12 cellular contexts compared by ENCODE assay signal in genomic region chr17:64378890-64379354, GRCh38. TPM values are rescaled to one million over a fixed set of nuclear protein-coding genes. Genes with fewer than 3 reads are reported as not detected.
A peak's percentile ranks its signal among the peaks of the same experiment; 100 is the strongest.
DNase-seq lines count a peak whose midpoint lies in the region; ATAC-seq, FAIRE-seq and TF ChIP-seq lines count a peak whose summit lies in the region.
"Had no signal": no experiment of that assay in that cellular context is flagged by ENCODE, and none has a peak within 500 bp of the region (broad histone marks: within the 10 kb centered on the region; RNA-seq: fewer than 3 reads in every experiment).

No MANE protein-coding gene starts in this region.

- H3K9me3 ChIP-seq in K562 (replicated peaks; ENCODE audit: control insufficient read depth, insufficient read depth, low read depth, low read length) (no peaks in the 10 kb centered on the region), testis (no peaks in the 10 kb centered on the region)
- H3K9me3 ChIP-seq: pancreas had no signal

- H3K9me1 ChIP-seq in K562 (ENCODE audit: control insufficient read depth, insufficient read depth, low read length): no peaks in the 10 kb centered on the region

- no peak for FAIRE-seq in K562 (lab: Jason Lieb, UNC)
- FAIRE-seq: frontal cortex, pancreas had no signal

- peaks cover 32% of the 10 kb centered on the region for H3K36me3 Mint-ChIP-seq in memory B cell

- no peak overlapping the region for H3K4me3 ChIP-seq in K562
- no peak overlapping the region for H3K4me3 ChIP-seq in testis
- H3K4me3 ChIP-seq: pancreas had no signal

- H3K4me2 ChIP-seq in K562 (ENCODE audit: insufficient read depth, low read length): no peak overlapping the region

- no peak for TF ChIP-seq EP300 in K562 (IDR thresholded peaks at IDR 0.05; ENCODE audit: low read length)

- no TSS peak for BruUV-seq in K562 (replicated peaks; lab: Mats Ljungman, UMichigan)

- H3K27me3 ChIP-seq in K562 (ENCODE audit: control insufficient read depth in 2 of 2, insufficient read depth in 2 of 2, low read length in 2 of 2) (no peaks in the 10 kb centered on the region), testis (no peaks in the 10 kb centered on the region)
- H3K27me3 ChIP-seq: pancreas had no signal

- H3K9ac ChIP-seq in K562 (ENCODE audit: insufficient read depth in 1 of 2, low read depth in 2 of 2, low read length in 2 of 2): no peak overlapping the region

- no peaks in the 10 kb centered on the region for H4K20me1 ChIP-seq in K562 (replicated peaks; ENCODE audit: control insufficient read depth, insufficient read depth, low read length)

- CTCF ChIA-PET in K562 (lab: Yijun Ruan, JAX; ENCODE audit: low intra/inter-chr PET ratio): no interaction called here

- no peak overlapping the region for H2AFZ ChIP-seq in K562 (ENCODE audit: low read depth, low read length)

- H3K27ac ChIP-seq in K562 (ENCODE audit: extremely low read depth, low read depth, low read length) (no peak overlapping the region), testis (no peak overlapping the region)
- H3K27ac ChIP-seq: pancreas had no signal

- H3K9me3 Mint-ChIP-seq in memory B cell: no peaks in the 10 kb centered on the region

- DNase-seq in COR-L47 (lab: John Stamatoyannopoulos, UW): peak; percentile 4
- no peak for DNase-seq in K562 (ENCODE audit: extremely low read depth in 1 of 4, low spot score in 3 of 4)
- no peak for DNase-seq in memory B cell (ENCODE audit: low spot score in 2 of 2)
- DNase-seq in stimulated activated naive CD4-positive, alpha-beta T cell treated with Interleukin-2 at 50 U/mL for 16 hours (lab: John Stamatoyannopoulos, UW): no peak
- DNase-seq in testis: no peak
- DNase-seq in NK-92 (lab: John Stamatoyannopoulos, UW; ENCODE audit: unreplicated experiment): no peak
- DNase-seq: EL, pancreas had no signal

- POLR2A ChIA-PET in K562 (lab: Yijun Ruan, JAX): interaction anchor here (0.7 kb wide), 1 partner anchor 260 kb away, joined by 3 read pairs; no protein-coding TSS in a partner anchor

- TF ChIP-seq POLR2A in K562 (conservative IDR thresholded peaks at IDR 0.05) (no peak), testis (IDR thresholded peaks at IDR 0.05) (no peak)

- TF ChIP-seq CTCF in K562 (IDR thresholded peaks at IDR 0.05 in 2 of 3, conservative IDR thresholded peaks at IDR 0.05 in 1 of 3; ENCODE audit: insufficient read depth in 2 of 3, low read depth in 1 of 3, low read length in 3 of 3): no peak
- TF ChIP-seq CTCF in testis (IDR thresholded peaks at IDR 0.05): no peak

- H3K4me1 Mint-ChIP-seq in memory B cell: peaks cover 5% of the 10 kb centered on the region

- ATAC-seq in HG02943 (IDR thresholded peaks at IDR 0.05; ENCODE audit: low read depth, unreplicated experiment) (peak; percentile 53), K562 (no peak), memory B cell (ENCODE audit: low read depth) (no peak), GM19328 (IDR thresholded peaks at IDR 0.05; ENCODE audit: unreplicated experiment) (no peak)
- ATAC-seq: pancreas had no signal

- H3K27ac Mint-ChIP-seq in memory B cell: peak overlapping the region; percentile 63

- in situ Hi-C loops in K562 (cut with MboI): no loop called here

- H3K36me3 ChIP-seq in K562 (ENCODE audit: control insufficient read depth, insufficient read depth, low read length): no peaks in the 10 kb centered on the region; the same call in 2 of the 3 replicates
- no peaks in the 10 kb centered on the region for H3K36me3 ChIP-seq in testis (ENCODE audit: low read depth, missing control alignments)
- H3K36me3 ChIP-seq: pancreas had no signal

- no peaks in the 10 kb centered on the region for H3K27me3 Mint-ChIP-seq in memory B cell

- intact Hi-C loops in K562 (cut with micrococcal nuclease): no loop called here
- intact Hi-C loops in testis (cut with DNase I; ENCODE audit: low total_unique reads): no loop called here

- no peaks in the 10 kb centered on the region; a peak in 1 of 5 replicates for H3K4me1 ChIP-seq in K562 (replicated peaks in 1 of 2; ENCODE audit: control insufficient read depth in 2 of 2, insufficient read depth in 2 of 2, low read length in 2 of 2)
- H3K4me1 ChIP-seq in testis: no peaks in the 10 kb centered on the region
- H3K4me1 ChIP-seq: pancreas had no signal

- TF ChIP-seq RAD21 in K562 (CRISPR knock-in tag; conservative IDR thresholded peaks at IDR 0.05 in 1 of 2, IDR thresholded peaks at IDR 0.05 in 1 of 2): no peak

- 50% methylated on average over 6 of the region's 6 CpGs for WGBS in K562 (ENCODE audit: insufficient coverage, low coverage, missing lambda C conversion rate)
- WGBS in testis, 2 donors: 90 to 98% methylated on average over 6 of the region's 6 CpGs

- H3K4me3 Mint-ChIP-seq in memory B cell: no peak overlapping the region

- no peaks in the 10 kb centered on the region for H3K79me2 ChIP-seq in K562 (ENCODE audit: control insufficient read depth, insufficient read depth, low read length)

TF ChIP-seq in K562, 482 proteins besides CTCF, POLR2A, EP300 and RAD21:
- no peak for TF ChIP-seq ZNF134 (CRISPR knock-in tag; conservative IDR thresholded peaks at IDR 0.05)
- TF ChIP-seq ZNF12 (CRISPR knock-in tag; IDR thresholded peaks at IDR 0.05): no peak
- TF ChIP-seq BDP1 (IDR thresholded peaks at IDR 0.05; ENCODE audit: insufficient read depth, insufficient read length): no peak
- TF ChIP-seq NFIC (IDR thresholded peaks at IDR 0.05): peak; percentile 49

RNA-seq across cellular contexts. Expression of gene PECAM1, which starts 11.7 kb away (rescaled TPM):
- total RNA-seq in K562 (2011; cell fraction: chromatin; rRNA removed; ENCODE audit: low replicate concordance): 13.3 and 15.0 TPM in 2 replicates
- total RNA-seq in K562 (2011; cell fraction: nucleolus; rRNA removed): 5.2 and 10.7 TPM in 2 replicates
- total RNA-seq in K562 (2011; cell fraction: nucleoplasm; rRNA removed): 7.6 and 11.1 TPM in 2 replicates
- total RNA-seq in K562 (2014; rRNA removed) (2.8 and 3.3 TPM in 2 replicates), K562 (2014; rRNA removed; fragmentation: Illumina TruSeq; extraction: Trizol) (3.3 and 4.4 TPM in 2 replicates), K562 (2015; rRNA removed; fragmentation: Illumina TruSeq; extraction: Trizol) (2.9 and 3.2 TPM in 2 replicates), K562 (2021) (10.3 and 10.7 TPM in 2 replicates), testis (10 to 100 TPM in 1 of 2 donors, 1 to 10 TPM in 1; 7.7 to 14.7 TPM)
- polyA plus RNA-seq in K562 (2011; rRNA removed) (10.8 and 21.7 TPM in 2 replicates), K562 (2014; fragmentation: Illumina TruSeq; extraction: Trizol) (4.5 and 4.8 TPM in 2 replicates), K562 (2014; fragmentation: Nextera tagmentation; extraction: Ambion mirVana) (1 to 10 TPM; 1.5 to 7.4 TPM), K562 (2014; rRNA removed) (5.1 and 7.9 TPM in 2 replicates), testis (ENCODE audit: insufficient read depth, low read depth, low replicate concordance) (33.0 TPM)
- polyA plus RNA-seq in K562 (2011; cell fraction: cytosol; rRNA removed): 5.7 and 10.0 TPM in 2 replicates
- polyA plus RNA-seq in K562 (2011; cell fraction: nucleus; rRNA removed): 3.7 and 4.1 TPM in 2 replicates
- polyA plus RNA-seq in K562 (2012): 7.9 and 15.5 TPM in 2 replicates
- polyA minus RNA-seq in K562 (2011; rRNA and poly(A)+ RNA removed): 34.7 and 50.5 TPM in 2 replicates
- polyA minus RNA-seq in K562 (2011; cell fraction: cytosol; rRNA and poly(A)+ RNA removed): 7.3 and 20.2 TPM in 2 replicates
- 2.3 and 7.0 TPM in 2 replicates for polyA minus RNA-seq in K562 (2011; cell fraction: nucleus; rRNA and poly(A)+ RNA removed)
- total RNA-seq: NCI-H460 had no signal
